In the genomic region with DNA sequence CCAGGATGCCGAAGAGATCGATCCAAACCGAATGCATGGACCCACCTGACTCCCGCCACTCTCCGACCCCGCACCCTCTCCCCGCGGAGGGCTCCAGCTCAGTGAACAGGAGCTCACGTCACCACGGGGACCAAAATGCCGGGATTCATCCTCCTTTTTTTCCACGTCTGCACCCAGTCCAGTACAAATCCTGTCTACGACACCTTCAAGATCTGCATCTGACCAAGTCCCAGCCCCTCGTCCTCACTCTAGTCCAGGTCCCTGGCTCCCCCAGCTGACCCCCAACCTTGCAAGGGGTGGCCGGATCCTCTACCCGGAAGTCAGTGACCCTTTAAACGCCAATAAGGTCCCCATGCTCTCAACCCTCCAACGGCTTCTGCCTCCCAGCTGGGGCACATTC, we compare ENCODE assay signal across 18 cellular contexts.
"Had no signal": no experiment of that assay in that cellular context is flagged by ENCODE, and none has a peak within 500 bp of the region (broad histone marks: within the 10 kb centered on the region; RNA-seq: fewer than 3 reads in every experiment).

No MANE protein-coding gene starts in this region.

- H3K9me3 ChIP-seq: testis, transverse colon had no signal

- H3K4me3 ChIP-seq: lung, testis, transverse colon had no signal

- H3K36me3 Mint-ChIP-seq: immature natural killer cell, naive B cell had no signal

- H3K36me3 ChIP-seq: transverse colon had no signal

- H3K4me1 ChIP-seq: foreskin keratinocyte, transverse colon had no signal

- ATAC-seq: foreskin keratinocyte, left cardiac atrium, left ventricle myocardium superior had no signal

- H3K4me1 Mint-ChIP-seq: central memory CD8-positive, alpha-beta T cell; naive B cell had no signal

- H3K9me3 Mint-ChIP-seq: central memory CD8-positive, alpha-beta T cell; endodermal cell; immature natural killer cell had no signal

- H3K27me3 ChIP-seq: foreskin keratinocyte, testis, transverse colon had no signal

- H3K27ac ChIP-seq: foreskin keratinocyte, testis, transverse colon had no signal

- H3K27ac Mint-ChIP-seq: endodermal cell, immature natural killer cell had no signal

- DNase-seq: dermis blood vessel endothelial cell; effector CD4-positive, alpha-beta T cell; endodermal cell; erythroblast; foreskin keratinocyte; immature natural killer cell; left cardiac atrium; left ventricle myocardium superior; mesenchymal stem cell; naive B cell; small intestine; stimulated activated CD4-positive, alpha-beta T cell treated with anti-CD3 and anti-CD28 coated beads, Interleukin-2, amount 100 ng/mL, for 48 hours; stimulated activated naive CD4-positive, alpha-beta T cell treated with Interleukin-2 at 50 U/mL for 16 hours; testis; transverse colon had no signal

- H3K4me3 Mint-ChIP-seq: central memory CD8-positive, alpha-beta T cell; endodermal cell; immature natural killer cell; naive B cell; nephron had no signal
